In genomic region chr1:93878889-93879586, GRCh38 we compare ENCODE assay signal across 8 cellular contexts. TPM values are rescaled to one million over a fixed set of nuclear protein-coding genes. Genes with fewer than 3 reads are reported as not detected.
A peak's percentile ranks its signal among the peaks of the same experiment; 100 is the strongest.
DNase-seq lines count a peak whose midpoint lies in the region; ATAC-seq, FAIRE-seq and TF ChIP-seq lines count a peak whose summit lies in the region.

Gene DNTTIP2 (minus strand): TSS chr1:93879206. CDS start chr1:93879148, 58 bp downstream.

- FAIRE-seq in small intestine (lab: Jason Lieb, UNC), result no peak

- peaks cover 40% of the 10 kb centered on the region for H3K79me2 ChIP-seq in ACC112 (ENCODE audit: control insufficient read depth, insufficient read depth, low read length, unreplicated experiment)
- H3K79me2 ChIP-seq in mammary epithelial cell (ENCODE audit: insufficient read depth, low read length), result peaks cover 61% of the 10 kb centered on the region

- dilution Hi-C loops in mammary epithelial cell (cut with HindIII; ENCODE audit: low sequenced_read_pairs), result no loop called here

- peak within 1 kb of the TSS; percentile 88 for H3K4me3 ChIP-seq in ACC112 (ENCODE audit: low read depth, low read length)
- peak within 1 kb of the TSS; percentile 96 for H3K4me3 ChIP-seq in WERI-Rb-1 (ENCODE audit: low read depth, low read length)
- H3K4me3 ChIP-seq in mammary epithelial cell (replicated peaks in 1 of 3; ENCODE audit: insufficient read depth in 1 of 3, low read depth in 2 of 3, low read length in 3 of 3), result peak within 1 kb of the TSS; percentile 77 to 86 (median 80)
- peak within 1 kb of the TSS; percentile 98 for H3K4me3 ChIP-seq in iPS-20b (ENCODE audit: low read length)
- H3K4me3 ChIP-seq in small intestine (ENCODE audit: low read depth in 1 of 2, low read length in 2 of 2), result peak within 1 kb of the TSS; percentile 67 to 85

- ATAC-seq in GM18868 (IDR thresholded peaks at IDR 0.05; ENCODE audit: unreplicated experiment), result peak; percentile 97
- ATAC-seq in HG03108 (IDR thresholded peaks at IDR 0.05; ENCODE audit: unreplicated experiment), result peak; percentile 94

- H3K36me3 ChIP-seq in ACC112 (ENCODE audit: insufficient read depth, low read length) (peaks cover 34% of the 10 kb centered on the region), WERI-Rb-1 (peaks cover 37% of the 10 kb centered on the region), mammary epithelial cell (ENCODE audit: insufficient read depth, low read length) (peaks cover 33% of the 10 kb centered on the region), iPS-20b (ENCODE audit: insufficient read depth, low read depth, low read length) (peaks cover 38% of the 10 kb centered on the region), small intestine (ENCODE audit: control insufficient read depth in 2 of 2, insufficient read depth in 2 of 2, low read length in 2 of 2) (peaks cover 8 to 11% of the 10 kb centered on the region in 2 donors)

- H3K4me2 ChIP-seq in mammary epithelial cell (ENCODE audit: insufficient read depth, low read depth, low read length), result peak within 1 kb of the TSS; percentile 83

- H3K4me1 ChIP-seq in ACC112 (ENCODE audit: control insufficient read depth, insufficient read depth, low read length, unreplicated experiment), result peaks cover 21% of the 10 kb centered on the region
- H3K4me1 ChIP-seq in mammary epithelial cell (ENCODE audit: insufficient read depth, low read length), result peaks cover 28% of the 10 kb centered on the region
- peaks cover 5% of the 10 kb centered on the region for H3K4me1 ChIP-seq in iPS-20b (ENCODE audit: insufficient read depth, low read length)
- peaks cover 0 to 9% of the 10 kb centered on the region in 2 donors for H3K4me1 ChIP-seq in small intestine (ENCODE audit: control insufficient read depth in 2 of 2, insufficient read depth in 1 of 2, low read depth in 1 of 2, low read length in 1 of 2)

- peak; percentile 95 for DNase-seq in NCI-H2196 (lab: John Stamatoyannopoulos, UW; ENCODE audit: unreplicated experiment)
- peak; percentile 92 for DNase-seq in WERI-Rb-1
- DNase-seq in mammary epithelial cell, result peak; percentile 90
- DNase-seq in small intestine, result peak; percentile 92

- in situ Hi-C loops in mammary epithelial cell (cut with MboI; ENCODE audit: low sequenced_read_pairs in 2 of 2), result loop anchor here in 1 of 2 donors (25.0 kb wide), 1 partner anchor 308 kb away; no protein-coding TSS in a partner anchor

- CTCF ChIA-PET in mammary epithelial cell (lab: Charles Lee; ENCODE audit: low non-redundant PET), result interaction anchor here (0.5 kb wide), 1 partner anchor 799 kb away, joined by 13 read pairs; no protein-coding TSS in a partner anchor

- H3K9me3 ChIP-seq in WERI-Rb-1 (ENCODE audit: severe bottlenecking) (no peaks in the 10 kb centered on the region), mammary epithelial cell (replicated peaks; ENCODE audit: insufficient read depth, low read length) (no peaks in the 10 kb centered on the region), iPS-20b (ENCODE audit: insufficient read depth, low read depth, low read length) (no peaks in the 10 kb centered on the region), small intestine (ENCODE audit: control insufficient read depth, low read depth) (no peaks in the 10 kb centered on the region)

- TSS peak; percentile 90 for BruUV-seq in mammary epithelial cell (replicated peaks; lab: Mats Ljungman, UMichigan)

- TF ChIP-seq CTCF in WERI-Rb-1 (IDR thresholded peaks at IDR 0.05; ENCODE audit: low read depth, low read length) (no peak), mammary epithelial cell (conservative IDR thresholded peaks at IDR 0.05 in 1 of 2, IDR thresholded peaks at IDR 0.05 in 1 of 2; ENCODE audit: extremely low read depth in 1 of 2, insufficient read depth in 1 of 2, low read depth in 1 of 2, low read length in 2 of 2) (no peak)

- H3K9ac ChIP-seq in mammary epithelial cell (ENCODE audit: insufficient read depth, low read length) (peak within 1 kb of the TSS; percentile 98), iPS-20b (ENCODE audit: low read depth, low read length) (peak within 1 kb of the TSS; percentile 93)

- intact Hi-C loops in mammary epithelial cell (cut with micrococcal nuclease), result loop anchor here (2.0 to 10.0 kb wide), 2 partner anchors 30 to 456 kb away; partner anchors contain the start of gene GCLM

- 1% methylated on average over 35 of the region's 50 CpGs for WGBS in mammary epithelial cell (ENCODE audit: low coverage, missing lambda C conversion rate)
- WGBS in small intestine, 3 donors, result 0 to 1% (median 0%) methylated on average over 47 to 50 of the region's 50 CpGs

- no peaks in the 10 kb centered on the region for H3K27me3 ChIP-seq in ACC112 (ENCODE audit: insufficient read depth, low read length)
- no peaks in the 10 kb centered on the region for H3K27me3 ChIP-seq in WERI-Rb-1 (ENCODE audit: insufficient read depth, low read depth, severe bottlenecking)
- H3K27me3 ChIP-seq in mammary epithelial cell (ENCODE audit: insufficient read depth, low read length), result no peaks in the 10 kb centered on the region
- no peaks in the 10 kb centered on the region for H3K27me3 ChIP-seq in iPS-20b (ENCODE audit: insufficient read depth, low read length)
- no peaks in the 10 kb centered on the region for H3K27me3 ChIP-seq in small intestine (ENCODE audit: control insufficient read depth in 2 of 2, insufficient read depth in 2 of 2, low read length in 2 of 2)

- H2AFZ ChIP-seq in ACC112 (ENCODE audit: low read length, unreplicated experiment), result peak within 1 kb of the TSS; percentile 69
- H2AFZ ChIP-seq in mammary epithelial cell (ENCODE audit: low read depth, low read length), result peak within 1 kb of the TSS; percentile 86

- H3K27ac ChIP-seq in ACC112 (ENCODE audit: low read depth, low read length) (peak within 1 kb of the TSS; percentile 70), WERI-Rb-1 (peak within 1 kb of the TSS; percentile 96), mammary epithelial cell (ENCODE audit: insufficient read depth, low read depth, low read length) (peak within 1 kb of the TSS; percentile 92), iPS-20b (ENCODE audit: low read length) (peak within 1 kb of the TSS; percentile 75), small intestine (ENCODE audit: low read depth in 1 of 2, low read length in 1 of 2) (peak within 1 kb of the TSS; percentile 66 to 91)

- no peaks in the 10 kb centered on the region for H4K20me1 ChIP-seq in mammary epithelial cell (ENCODE audit: insufficient read depth, low read length)

RNA-seq across cellular contexts. Expression of gene DNTTIP2, which starts in this region (rescaled TPM):
- total RNA-seq in mammary epithelial cell, result 10 to 100 TPM; 40.5 to 74.9 TPM
- polyA plus RNA-seq in mammary epithelial cell, result 22.1 TPM
- polyA minus RNA-seq in mammary epithelial cell, result 12.2 TPM
- polyA plus RNA-seq in small intestine, result 10 to 100 TPM; 31.0 to 60.8 (median 43.2) TPM

Comparison
In these comparisons a context has a peak if more than half of its experiments do, and no peak if none do; other contexts are left out.
1. Peak in every context shown above with its lines: DNase-seq, ATAC-seq, H3K4me3 ChIP-seq and H3K27ac ChIP-seq.